ENCODE assay signal across 1 cellular context in genomic region chr17:77935121-77935571, GRCh38.
TF ChIP-seq lines count a peak whose summit lies in the region.

No MANE protein-coding gene starts in this region.

TF ChIP-seq in HEK293, 187 proteins besides CTCF, POLR2A, EP300 and RAD21 (continued from another document):
- no peak for TF ChIP-seq ZNF449 (tag by site-specific recombination; IDR thresholded peaks at IDR 0.05)
- no peak for TF ChIP-seq ZSCAN30 (tag by site-specific recombination; IDR thresholded peaks at IDR 0.05)
- TF ChIP-seq ZSCAN5A (tag by site-specific recombination; IDR thresholded peaks at IDR 0.05), result no peak
- TF ChIP-seq WT1 (tag by site-specific recombination; IDR thresholded peaks at IDR 0.05), result peak; percentile 74
- no peak for TF ChIP-seq ZNF146 (tag by site-specific recombination; IDR thresholded peaks at IDR 0.05)
- TF ChIP-seq ZNF837 (tag by site-specific recombination; IDR thresholded peaks at IDR 0.05), result no peak
- no peak for TF ChIP-seq GLI4 (tag by site-specific recombination; IDR thresholded peaks at IDR 0.05)
- TF ChIP-seq ZBTB21 (tag by site-specific recombination; IDR thresholded peaks at IDR 0.05), result no peak
- no peak for TF ChIP-seq ZNF654 (tag by site-specific recombination; IDR thresholded peaks at IDR 0.05; ENCODE audit: low read depth)
- TF ChIP-seq SALL2 (tag by site-specific recombination; IDR thresholded peaks at IDR 0.05; ENCODE audit: borderline replicate concordance), result no peak
- TF ChIP-seq ZNF202 (tag by site-specific recombination; IDR thresholded peaks at IDR 0.05; ENCODE audit: borderline replicate concordance), result no peak
- TF ChIP-seq ZNF513 (tag by site-specific recombination; IDR thresholded peaks at IDR 0.05), result no peak
- no peak for TF ChIP-seq ZNF341 (tag by site-specific recombination; IDR thresholded peaks at IDR 0.05; ENCODE audit: low read depth)
- no peak for TF ChIP-seq PRDM4 (tag by site-specific recombination; IDR thresholded peaks at IDR 0.05)
- TF ChIP-seq ZNF19 (tag by site-specific recombination; IDR thresholded peaks at IDR 0.05; ENCODE audit: low read depth), result no peak
- no peak for TF ChIP-seq ZEB2 (tag by site-specific recombination; IDR thresholded peaks at IDR 0.05)
